In the genomic region with DNA sequence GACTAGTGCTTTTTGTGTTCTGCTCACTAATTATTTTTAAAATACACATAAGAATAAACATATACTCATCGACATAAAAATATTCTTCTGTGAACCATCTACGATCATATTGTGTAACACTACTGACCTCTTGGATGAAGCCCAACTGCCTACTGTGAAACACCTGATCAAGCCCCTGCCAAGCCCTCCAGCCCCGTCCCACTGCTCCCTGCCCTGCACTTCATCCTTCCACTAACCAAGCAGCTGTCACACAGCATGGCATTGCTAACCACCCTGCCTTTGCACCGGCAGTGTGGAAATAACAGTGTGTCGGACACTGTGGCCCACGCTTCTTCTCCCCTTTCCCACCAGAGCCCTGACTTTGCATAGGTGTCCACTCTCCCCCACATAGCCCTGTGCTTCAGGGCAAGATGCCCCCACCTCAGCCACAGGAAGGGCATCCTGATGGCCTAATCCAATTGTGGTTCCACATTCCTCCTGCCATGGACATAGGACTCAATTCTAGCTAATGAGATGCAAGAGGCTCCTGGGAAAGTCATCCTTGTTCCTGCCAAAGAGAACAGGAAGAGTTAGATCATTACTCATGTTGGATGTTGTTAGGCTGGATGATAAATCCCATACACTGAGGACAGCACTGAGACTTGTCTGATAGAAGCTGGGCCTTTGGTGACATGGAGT, we compare ENCODE assay signal across 1 cellular context.
A peak's percentile ranks its signal among the peaks of the same experiment; 100 is the strongest.
TF ChIP-seq lines count a peak whose summit lies in the region.

No MANE protein-coding gene starts in this region.

TF ChIP-seq in SK-N-SH, 30 proteins besides CTCF, POLR2A, EP300 and RAD21:
- TF ChIP-seq, protein P1, sequence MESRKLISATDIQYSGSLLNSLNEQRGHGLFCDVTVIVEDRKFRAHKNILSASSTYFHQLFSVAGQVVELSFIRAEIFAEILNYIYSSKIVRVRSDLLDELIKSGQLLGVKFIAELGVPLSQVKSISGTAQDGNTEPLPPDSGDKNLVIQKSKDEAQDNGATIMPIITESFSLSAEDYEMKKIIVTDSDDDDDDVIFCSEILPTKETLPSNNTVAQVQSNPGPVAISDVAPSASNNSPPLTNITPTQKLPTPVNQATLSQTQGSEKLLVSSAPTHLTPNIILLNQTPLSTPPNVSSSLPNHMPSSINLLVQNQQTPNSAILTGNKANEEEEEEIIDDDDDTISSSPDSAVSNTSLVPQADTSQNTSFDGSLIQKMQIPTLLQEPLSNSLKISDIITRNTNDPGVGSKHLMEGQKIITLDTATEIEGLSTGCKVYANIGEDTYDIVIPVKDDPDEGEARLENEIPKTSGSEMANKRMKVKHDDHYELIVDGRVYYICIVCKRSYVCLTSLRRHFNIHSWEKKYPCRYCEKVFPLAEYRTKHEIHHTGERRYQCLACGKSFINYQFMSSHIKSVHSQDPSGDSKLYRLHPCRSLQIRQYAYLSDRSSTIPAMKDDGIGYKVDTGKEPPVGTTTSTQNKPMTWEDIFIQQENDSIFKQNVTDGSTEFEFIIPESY (IDR thresholded peaks at IDR 0.05; ENCODE audit: borderline replicate concordance, low read depth): no peak
- TF ChIP-seq TAF1 (IDR thresholded peaks at IDR 0.05; ENCODE audit: borderline replicate concordance, low read depth, low read length) (no peak), FOXJ3 (CRISPR knock-in tag; IDR thresholded peaks at IDR 0.05) (no peak), POLR2AphosphoS5 (IDR thresholded peaks at IDR 0.05; ENCODE audit: low read depth, low read length) (no peak), EZH2phosphoT487 (IDR thresholded peaks at IDR 0.05; ENCODE audit: borderline replicate concordance, low read depth) (no peak), RFX5 (IDR thresholded peaks at IDR 0.05; ENCODE audit: low read length) (no peak), TCF12 (IDR thresholded peaks at IDR 0.05) (0 out of 2 replicates have a peak, but pooled peaks have one; percentile 27), TEAD4 (IDR thresholded peaks at IDR 0.05; ENCODE audit: borderline replicate concordance, insufficient read depth) (no peak), NFIC (IDR thresholded peaks at IDR 0.05; ENCODE audit: borderline replicate concordance) (no peak), GATA2 (CRISPR knock-in tag; IDR thresholded peaks at IDR 0.05) (no peak)
- TF ChIP-seq, protein P2, sequence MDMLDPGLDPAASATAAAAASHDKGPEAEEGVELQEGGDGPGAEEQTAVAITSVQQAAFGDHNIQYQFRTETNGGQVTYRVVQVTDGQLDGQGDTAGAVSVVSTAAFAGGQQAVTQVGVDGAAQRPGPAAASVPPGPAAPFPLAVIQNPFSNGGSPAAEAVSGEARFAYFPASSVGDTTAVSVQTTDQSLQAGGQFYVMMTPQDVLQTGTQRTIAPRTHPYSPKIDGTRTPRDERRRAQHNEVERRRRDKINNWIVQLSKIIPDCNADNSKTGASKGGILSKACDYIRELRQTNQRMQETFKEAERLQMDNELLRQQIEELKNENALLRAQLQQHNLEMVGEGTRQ (IDR thresholded peaks at IDR 0.05; ENCODE audit: borderline replicate concordance, low read depth, low read length): no peak
- TF ChIP-seq, protein P3, sequence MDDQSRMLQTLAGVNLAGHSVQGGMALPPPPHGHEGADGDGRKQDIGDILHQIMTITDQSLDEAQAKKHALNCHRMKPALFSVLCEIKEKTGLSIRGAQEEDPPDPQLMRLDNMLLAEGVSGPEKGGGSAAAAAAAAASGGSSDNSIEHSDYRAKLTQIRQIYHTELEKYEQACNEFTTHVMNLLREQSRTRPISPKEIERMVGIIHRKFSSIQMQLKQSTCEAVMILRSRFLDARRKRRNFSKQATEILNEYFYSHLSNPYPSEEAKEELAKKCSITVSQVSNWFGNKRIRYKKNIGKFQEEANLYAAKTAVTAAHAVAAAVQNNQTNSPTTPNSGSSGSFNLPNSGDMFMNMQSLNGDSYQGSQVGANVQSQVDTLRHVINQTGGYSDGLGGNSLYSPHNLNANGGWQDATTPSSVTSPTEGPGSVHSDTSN (IDR thresholded peaks at IDR 0.05): peak; percentile 55
- TF ChIP-seq, protein P4, sequence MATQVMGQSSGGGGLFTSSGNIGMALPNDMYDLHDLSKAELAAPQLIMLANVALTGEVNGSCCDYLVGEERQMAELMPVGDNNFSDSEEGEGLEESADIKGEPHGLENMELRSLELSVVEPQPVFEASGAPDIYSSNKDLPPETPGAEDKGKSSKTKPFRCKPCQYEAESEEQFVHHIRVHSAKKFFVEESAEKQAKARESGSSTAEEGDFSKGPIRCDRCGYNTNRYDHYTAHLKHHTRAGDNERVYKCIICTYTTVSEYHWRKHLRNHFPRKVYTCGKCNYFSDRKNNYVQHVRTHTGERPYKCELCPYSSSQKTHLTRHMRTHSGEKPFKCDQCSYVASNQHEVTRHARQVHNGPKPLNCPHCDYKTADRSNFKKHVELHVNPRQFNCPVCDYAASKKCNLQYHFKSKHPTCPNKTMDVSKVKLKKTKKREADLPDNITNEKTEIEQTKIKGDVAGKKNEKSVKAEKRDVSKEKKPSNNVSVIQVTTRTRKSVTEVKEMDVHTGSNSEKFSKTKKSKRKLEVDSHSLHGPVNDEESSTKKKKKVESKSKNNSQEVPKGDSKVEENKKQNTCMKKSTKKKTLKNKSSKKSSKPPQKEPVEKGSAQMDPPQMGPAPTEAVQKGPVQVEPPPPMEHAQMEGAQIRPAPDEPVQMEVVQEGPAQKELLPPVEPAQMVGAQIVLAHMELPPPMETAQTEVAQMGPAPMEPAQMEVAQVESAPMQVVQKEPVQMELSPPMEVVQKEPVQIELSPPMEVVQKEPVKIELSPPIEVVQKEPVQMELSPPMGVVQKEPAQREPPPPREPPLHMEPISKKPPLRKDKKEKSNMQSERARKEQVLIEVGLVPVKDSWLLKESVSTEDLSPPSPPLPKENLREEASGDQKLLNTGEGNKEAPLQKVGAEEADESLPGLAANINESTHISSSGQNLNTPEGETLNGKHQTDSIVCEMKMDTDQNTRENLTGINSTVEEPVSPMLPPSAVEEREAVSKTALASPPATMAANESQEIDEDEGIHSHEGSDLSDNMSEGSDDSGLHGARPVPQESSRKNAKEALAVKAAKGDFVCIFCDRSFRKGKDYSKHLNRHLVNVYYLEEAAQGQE (IDR thresholded peaks at IDR 0.05; ENCODE audit: low read depth, low read length): no peak
- TF ChIP-seq, protein P5, sequence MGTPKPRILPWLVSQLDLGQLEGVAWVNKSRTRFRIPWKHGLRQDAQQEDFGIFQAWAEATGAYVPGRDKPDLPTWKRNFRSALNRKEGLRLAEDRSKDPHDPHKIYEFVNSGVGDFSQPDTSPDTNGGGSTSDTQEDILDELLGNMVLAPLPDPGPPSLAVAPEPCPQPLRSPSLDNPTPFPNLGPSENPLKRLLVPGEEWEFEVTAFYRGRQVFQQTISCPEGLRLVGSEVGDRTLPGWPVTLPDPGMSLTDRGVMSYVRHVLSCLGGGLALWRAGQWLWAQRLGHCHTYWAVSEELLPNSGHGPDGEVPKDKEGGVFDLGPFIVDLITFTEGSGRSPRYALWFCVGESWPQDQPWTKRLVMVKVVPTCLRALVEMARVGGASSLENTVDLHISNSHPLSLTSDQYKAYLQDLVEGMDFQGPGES (IDR thresholded peaks at IDR 0.05; ENCODE audit: low read depth, low read length): no peak
- TF ChIP-seq, protein P6, sequence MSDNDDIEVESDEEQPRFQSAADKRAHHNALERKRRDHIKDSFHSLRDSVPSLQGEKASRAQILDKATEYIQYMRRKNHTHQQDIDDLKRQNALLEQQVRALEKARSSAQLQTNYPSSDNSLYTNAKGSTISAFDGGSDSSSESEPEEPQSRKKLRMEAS (IDR thresholded peaks at IDR 0.05; ENCODE audit: low read depth): no peak
